In the genomic region with DNA sequence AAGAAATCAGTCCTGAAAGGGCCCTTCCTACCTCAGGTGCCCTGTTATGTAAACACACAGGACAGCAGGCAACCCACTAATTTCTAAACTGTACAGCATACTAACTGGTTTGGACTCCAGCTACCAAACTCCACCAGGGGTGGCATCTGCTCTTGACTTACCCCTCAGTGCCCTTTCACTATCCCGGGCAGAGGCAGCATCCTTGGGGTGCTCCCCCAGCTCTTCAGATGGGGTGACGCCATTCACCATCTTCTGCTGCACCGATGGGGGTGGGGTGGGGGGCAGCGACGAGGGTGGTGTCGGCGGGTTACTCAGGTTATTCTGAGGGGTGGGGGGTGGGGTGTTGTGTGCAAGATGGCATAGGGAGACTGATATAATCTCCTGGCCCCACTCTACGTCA, we compare ENCODE assay signal across 19 cellular contexts. TPM values are rescaled to one million over a fixed set of nuclear protein-coding genes. Genes with fewer than 3 reads are reported as not detected.
"Had no signal": no experiment of that assay in that cellular context is flagged by ENCODE, and none has a peak within 500 bp of the region (broad histone marks: within the 10 kb centered on the region; RNA-seq: fewer than 3 reads in every experiment).

No MANE protein-coding gene starts in this region.

- H3K27ac Mint-ChIP-seq: activated CD4-positive, alpha-beta memory T cell treated with anti-CD3 and anti-CD28 coated beads, Interleukin-2, amount 10 ng/mL, durations not matched to agents 7 days and 5 days; activated naive CD8-positive, alpha-beta T cell; mesothelial cell of epicardium had no signal

- H3K4me3 Mint-ChIP-seq: activated CD4-positive, alpha-beta memory T cell treated with anti-CD3 and anti-CD28 coated beads, Interleukin-2, amount 10 ng/mL, durations not matched to agents 7 days and 5 days; activated naive CD8-positive, alpha-beta T cell; mesothelial cell of epicardium; stimulated activated memory B cell treated with anti-CD40 and anti-IgM and Interleukin-4, amounts not matched to agents 10 μg/mL and 1 μg/mL and 100 μg/mL, for 72 hours had no signal

- DNase-seq: activated CD4-positive, alpha-beta memory T cell treated with anti-CD3 and anti-CD28 coated beads, Interleukin-2, amount 10 ng/mL, durations not matched to agents 7 days and 5 days; activated gamma-delta T cell treated with Interleukin-2 at 50 U/mL for 16 hours; amniotic stem cell; central memory CD4-positive, alpha-beta T cell; esophagus squamous epithelium; sigmoid colon; spleen; stimulated activated CD4-positive, alpha-beta T cell treated with anti-CD3 and anti-CD28 coated beads, Interleukin-2, amount 100 ng/mL, for 24 hours; thyroid gland had no signal

- H3K9me3 Mint-ChIP-seq: activated CD4-positive, alpha-beta memory T cell treated with anti-CD3 and anti-CD28 coated beads, Interleukin-2, amount 10 ng/mL, durations not matched to agents 7 days and 5 days; mesothelial cell of epicardium; stimulated activated memory B cell treated with anti-CD40 and anti-IgM and Interleukin-4, amounts not matched to agents 10 μg/mL and 1 μg/mL and 100 μg/mL, for 72 hours had no signal

- H3K9me3 ChIP-seq: esophagus squamous epithelium, pancreas, sigmoid colon, spleen, thyroid gland had no signal

- H3K4me3 ChIP-seq: coronary artery, esophagus squamous epithelium, pancreas, sigmoid colon, spleen, thyroid gland had no signal

- H3K4me1 ChIP-seq: esophagus squamous epithelium, pancreas, thyroid gland had no signal

- H3K4me1 Mint-ChIP-seq: activated CD4-positive, alpha-beta memory T cell treated with anti-CD3 and anti-CD28 coated beads, Interleukin-2, amount 10 ng/mL, durations not matched to agents 7 days and 5 days; mesothelial cell of epicardium; stimulated activated memory B cell treated with anti-CD40 and anti-IgM and Interleukin-4, amounts not matched to agents 10 μg/mL and 1 μg/mL and 100 μg/mL, for 72 hours had no signal

- H3K27me3 Mint-ChIP-seq: activated CD4-positive, alpha-beta memory T cell treated with anti-CD3 and anti-CD28 coated beads, Interleukin-2, amount 10 ng/mL, durations not matched to agents 7 days and 5 days; activated naive CD8-positive, alpha-beta T cell; stimulated activated memory B cell treated with anti-CD40 and anti-IgM and Interleukin-4, amounts not matched to agents 10 μg/mL and 1 μg/mL and 100 μg/mL, for 72 hours had no signal

- H3K27ac ChIP-seq: coronary artery, esophagus squamous epithelium, pancreas, sigmoid colon, spleen, thyroid gland, VCaP had no signal

- H3K27me3 ChIP-seq: esophagus squamous epithelium, pancreas, sigmoid colon, spleen, thyroid gland had no signal

- ATAC-seq: pancreas; stimulated activated memory B cell treated with anti-CD40 and anti-IgM and Interleukin-4, amounts not matched to agents 10 μg/mL and 1 μg/mL and 100 μg/mL, for 72 hours had no signal

RNA-seq across cellular contexts. Expression of gene WNT1, which starts 52.0 kb away (rescaled TPM):
- total RNA-seq: endothelial cell of umbilical vein, fibroblast of villous mesenchyme, lower leg skin, mesothelial cell of epicardium, pancreas, sigmoid colon, thyroid gland had no signal
- polyA plus RNA-seq: endothelial cell of umbilical vein, neural cell, pancreas had no signal
